13 cellular contexts compared by ENCODE assay signal in genomic region chr10:119494224-119495060, GRCh38. TPM values are rescaled to one million over a fixed set of nuclear protein-coding genes. Genes with fewer than 3 reads are reported as not detected.
DNase-seq lines count a peak whose midpoint lies in the region; ATAC-seq lines count a peak whose summit lies in the region.
"Had no signal": no experiment of that assay in that cellular context is flagged by ENCODE, and none has a peak within 500 bp of the region (broad histone marks: within the 10 kb centered on the region; RNA-seq: fewer than 3 reads in every experiment).

No MANE protein-coding gene starts in this region.

- H3K4me1 ChIP-seq in naive thymus-derived CD4-positive, alpha-beta T cell (ENCODE audit: control insufficient read depth in 2 of 2, insufficient read depth in 2 of 2, low read length in 2 of 2) = peaks cover 20 to 56% of the 10 kb centered on the region in 2 donors
- H3K4me1 ChIP-seq in SJCRH30 = no peaks in the 10 kb centered on the region

- intact Hi-C loops in naive thymus-derived CD4-positive, alpha-beta T cell (cut with micrococcal nuclease) = loop anchor here in 1 of 2 donors (1.0 kb wide), 1 partner anchor 8 kb away; no protein-coding TSS in a partner anchor

- H3K36me3 ChIP-seq in naive thymus-derived CD4-positive, alpha-beta T cell (ENCODE audit: control insufficient read depth in 2 of 3, insufficient read depth in 3 of 3, low read length in 3 of 3) = peaks cover 0 to 10% (median 0%) of the 10 kb centered on the region in 3 experiments
- H3K36me3 ChIP-seq in SJCRH30 = no peaks in the 10 kb centered on the region

- H3K9me3 Mint-ChIP-seq in activated naive CD8-positive, alpha-beta T cell treated with anti-CD3 and anti-CD28 coated beads, Interleukin-2, amount 10 ng/mL, durations not matched to agents 7 days and 5 days = no peaks in the 10 kb centered on the region
- H3K9me3 Mint-ChIP-seq in naive thymus-derived CD4-positive, alpha-beta T cell = peaks cover 0 to 2% (median 0%) of the 10 kb centered on the region in 11 donors

- peaks cover 19% of the 10 kb centered on the region for H3K36me3 Mint-ChIP-seq in activated naive CD8-positive, alpha-beta T cell treated with anti-CD3 and anti-CD28 coated beads, Interleukin-2, amount 10 ng/mL, durations not matched to agents 7 days and 5 days
- peaks cover 0 to 25% (median 15%) of the 10 kb centered on the region in 5 donors for H3K36me3 Mint-ChIP-seq in naive thymus-derived CD4-positive, alpha-beta T cell

- peaks cover 65% of the 10 kb centered on the region for H3K4me1 Mint-ChIP-seq in activated naive CD8-positive, alpha-beta T cell treated with anti-CD3 and anti-CD28 coated beads, Interleukin-2, amount 10 ng/mL, durations not matched to agents 7 days and 5 days
- peaks cover 32 to 82% (median 75%) of the 10 kb centered on the region in 7 donors for H3K4me1 Mint-ChIP-seq in naive thymus-derived CD4-positive, alpha-beta T cell

- no peaks in the 10 kb centered on the region for H3K9me3 ChIP-seq in naive thymus-derived CD4-positive, alpha-beta T cell (ENCODE audit: control insufficient read depth in 2 of 3, low read length in 3 of 3)
- no peaks in the 10 kb centered on the region for H3K9me3 ChIP-seq in SJCRH30 (replicated peaks)

- H3K27me3 ChIP-seq in naive thymus-derived CD4-positive, alpha-beta T cell (ENCODE audit: control insufficient read depth in 2 of 2, insufficient read depth in 2 of 2, low read length in 2 of 2) = no peaks in the 10 kb centered on the region
- H3K27me3 ChIP-seq in SJCRH30 = peaks cover 10% of the 10 kb centered on the region; the same call in 1 of the 2 replicates

- peak overlapping the region; percentile 79 for H3K27ac Mint-ChIP-seq in activated naive CD8-positive, alpha-beta T cell treated with anti-CD3 and anti-CD28 coated beads, Interleukin-2, amount 10 ng/mL, durations not matched to agents 7 days and 5 days
- peak overlapping the region; percentile 74 to 99 (median 91) for H3K27ac Mint-ChIP-seq in naive thymus-derived CD4-positive, alpha-beta T cell

- peak; percentile 53 for DNase-seq in AG20443 (ENCODE audit: low spot score)
- DNase-seq in GM03348 (ENCODE audit: low spot score) = peak; percentile 51
- no peak for DNase-seq in activated naive CD8-positive, alpha-beta T cell treated with anti-CD3 and anti-CD28 coated beads, Interleukin-2, amount 10 ng/mL, durations not matched to agents 7 days and 5 days
- no peak for DNase-seq in naive thymus-derived CD4-positive, alpha-beta T cell
- DNase-seq in SJCRH30 = no peak
- no peak for DNase-seq in dedifferentiated amniotic fluid mesenchymal stem cell (ENCODE audit: extremely low spot score)
- DNase-seq in stimulated activated CD4-positive, alpha-beta T cell treated with anti-CD3 and anti-CD28 coated beads, Interleukin-4, amount 100 ng/mL, for 1 hour = no peak
- DNase-seq: activated CD8-positive, alpha-beta memory T cell treated with anti-CD3 and anti-CD28 coated beads for 24 hours; hypothalamus; NCI-H1694 treated with DMSO at 0.1 percent for 48 hours; Right ventricle myocardium superior; trophoblast cell had no signal

- H3K27ac ChIP-seq in naive thymus-derived CD4-positive, alpha-beta T cell (ENCODE audit: low read depth, low read length) = peak overlapping the region; percentile 65
- no peak overlapping the region for H3K27ac ChIP-seq in SJCRH30

- POLR2A ChIA-PET in activated naive CD8-positive, alpha-beta T cell treated with anti-CD3 and anti-CD28 coated beads, Interleukin-2, amount 10 ng/mL, durations not matched to agents 7 days and 5 days (lab: Charles Lee) = interaction anchor here (1.1 to 1.8 kb wide), 6 partner anchors 8 to 48 kb away, joined by 3 to 7 read pairs (median 5); partner anchors contain the start of gene RGS10
- POLR2A ChIA-PET in naive thymus-derived CD4-positive, alpha-beta T cell (lab: Charles Lee) = interaction anchor here (0.9 to 3.4 kb wide), 7 partner anchors 8 to 48 kb away, joined by 3 to 21 read pairs (median 8); partner anchors contain the start of gene RGS10

- no peak overlapping the region for H3K4me3 Mint-ChIP-seq in activated naive CD8-positive, alpha-beta T cell treated with anti-CD3 and anti-CD28 coated beads, Interleukin-2, amount 10 ng/mL, durations not matched to agents 7 days and 5 days
- H3K4me3 Mint-ChIP-seq in naive thymus-derived CD4-positive, alpha-beta T cell = peak overlapping the region in 7 of 10 donors; percentile 14 to 71 (median 39)

- H3K4me3 ChIP-seq in naive thymus-derived CD4-positive, alpha-beta T cell (ENCODE audit: low read length) = no peak overlapping the region
- no peak overlapping the region for H3K4me3 ChIP-seq in SJCRH30

- no peak for ATAC-seq in activated naive CD8-positive, alpha-beta T cell treated with anti-CD3 and anti-CD28 coated beads, Interleukin-2, amount 10 ng/mL, durations not matched to agents 7 days and 5 days (ENCODE audit: low read depth)
- ATAC-seq in naive thymus-derived CD4-positive, alpha-beta T cell = no peak
- ATAC-seq in GM21360 (IDR thresholded peaks at IDR 0.05; ENCODE audit: unreplicated experiment) = no peak

- H3K27me3 Mint-ChIP-seq in activated naive CD8-positive, alpha-beta T cell treated with anti-CD3 and anti-CD28 coated beads, Interleukin-2, amount 10 ng/mL, durations not matched to agents 7 days and 5 days = no peaks in the 10 kb centered on the region
- H3K27me3 Mint-ChIP-seq in naive thymus-derived CD4-positive, alpha-beta T cell = no peaks in the 10 kb centered on the region

- CTCF ChIA-PET in naive thymus-derived CD4-positive, alpha-beta T cell (lab: Charles Lee) = interaction anchor here (0.6 to 2.3 kb wide), 7 partner anchors 14 to 289 kb away, joined by 3 to 8 read pairs (median 3); no protein-coding TSS in a partner anchor

RNA-seq across cellular contexts. Expression of gene RGS10, which starts 48.1 kb away (rescaled TPM):
- total RNA-seq in activated naive CD8-positive, alpha-beta T cell treated with anti-CD3 and anti-CD28 coated beads, Interleukin-2, amount 10 ng/mL, durations not matched to agents 7 days and 5 days = 100 to 1,000 TPM; 157 to 159 TPM
- 100 to 1,000 TPM in 4 of 5 experiments, 10 to 100 TPM in 1; 89.5 to 206 (median 149) TPM for total RNA-seq in naive thymus-derived CD4-positive, alpha-beta T cell
- 100 to 1,000 TPM; 407 to 462 TPM for polyA plus RNA-seq in naive thymus-derived CD4-positive, alpha-beta T cell
- total RNA-seq in SJCRH30 (2014; rRNA removed; shearing (Covaris generic)) = not detected in 2 replicates

Comparison
In these comparisons a context has a peak if more than half of its experiments do, and no peak if none do; other contexts are left out.
1. DNase-seq: peak in AG20443 (single experiment) and GM03348 (single experiment); none in activated naive CD8-positive, alpha-beta T cell treated with anti-CD3 and anti-CD28 coated beads, Interleukin-2, amount 10 ng/mL, durations not matched to agents 7 days and 5 days (single experiment), naive thymus-derived CD4-positive, alpha-beta T cell (0 of 9), SJCRH30 (0 of 2), dedifferentiated amniotic fluid mesenchymal stem cell (single experiment) and stimulated activated CD4-positive, alpha-beta T cell treated with anti-CD3 and anti-CD28 coated beads, Interleukin-4, amount 100 ng/mL, for 1 hour (single experiment).
2. RNA of gene RGS10, which starts 48.1 kb away (total RNA-seq): 157 to 159 TPM in activated naive CD8-positive, alpha-beta T cell treated with anti-CD3 and anti-CD28 coated beads, Interleukin-2, amount 10 ng/mL, durations not matched to agents 7 days and 5 days and 89.5 to 206 TPM in naive thymus-derived CD4-positive, alpha-beta T cell; not detected in SJCRH30; every median in the first group is over 10 times any median in the second.